Comparison of ENCODE assay signal across 27 cellular contexts in genomic region chr9:69014013-69014412, GRCh38. TPM values are rescaled to one million over a fixed set of nuclear protein-coding genes. Genes with fewer than 3 reads are reported as not detected.
"Had no signal": no experiment of that assay in that cellular context is flagged by ENCODE, and none has a peak within 500 bp of the region (broad histone marks: within the 10 kb centered on the region; RNA-seq: fewer than 3 reads in every experiment).

Gene PRKACG, minus strand, starts transcription at chr9:69014113. Its CDS starts 21 bp downstream, at chr9:69014092.

- H3K9me3 ChIP-seq: left ventricle myocardium inferior, uterus had no signal

- ATAC-seq: activated T-cell treated with anti-CD3 and anti-CD28 coated beads, Interleukin-2, amount 50 U/mL, for 72 hours; effector memory CD8-positive, alpha-beta T cell; esophagus mucosa; sciatic nerve; stimulated activated effector memory CD8-positive, alpha-beta T cell treated with anti-CD3 and anti-CD28 coated beads, Interleukin-12 subunit alpha, Interleukin-12 subunit beta, amount 100 ng/mL, for 72 hours; T-cell had no signal

- H3K27ac Mint-ChIP-seq: activated naive CD4-positive, alpha-beta T cell treated with anti-CD3 and anti-CD28 coated beads for 36 hours; activated T-cell treated with anti-CD3 and anti-CD28 coated beads, Interleukin-2, amount 50 U/mL, for 72 hours; stimulated activated effector memory CD8-positive, alpha-beta T cell treated with anti-CD3 and anti-CD28 coated beads, Interleukin-12 subunit alpha, Interleukin-12 subunit beta, amount 100 ng/mL, for 72 hours; T-cell had no signal

- H3K9me3 Mint-ChIP-seq: activated naive CD4-positive, alpha-beta T cell treated with anti-CD3 and anti-CD28 coated beads for 36 hours; activated T-cell treated with anti-CD3 and anti-CD28 coated beads, Interleukin-2, amount 50 U/mL, for 72 hours; effector memory CD8-positive, alpha-beta T cell; stimulated activated effector memory CD8-positive, alpha-beta T cell treated with anti-CD3 and anti-CD28 coated beads, Interleukin-12 subunit alpha, Interleukin-12 subunit beta, amount 100 ng/mL, for 72 hours; T-cell had no signal

- H3K4me1 ChIP-seq: uterus had no signal

- H3K4me3 Mint-ChIP-seq: activated naive CD4-positive, alpha-beta T cell treated with anti-CD3 and anti-CD28 coated beads for 36 hours; effector memory CD8-positive, alpha-beta T cell; stimulated activated effector memory CD8-positive, alpha-beta T cell treated with anti-CD3 and anti-CD28 coated beads, Interleukin-12 subunit alpha, Interleukin-12 subunit beta, amount 100 ng/mL, for 72 hours had no signal

- H3K27me3 ChIP-seq: dorsolateral prefrontal cortex, uterus had no signal

- DNase-seq: activated CD4-positive, alpha-beta T cell treated with anti-CD3 and anti-CD28 coated beads, Interleukin-2, amount 50 U/mL, for 1 hour; activated CD4-positive, CD25-positive, alpha-beta regulatory T cell; activated effector memory CD4-positive, alpha-beta T cell treated with Interleukin-2 at 50 U/mL for 16 hours; activated naive CD4-positive, alpha-beta T cell treated with anti-CD3 and anti-CD28 coated beads for 36 hours; activated T-cell treated with anti-CD3 and anti-CD28 coated beads, Interleukin-2, amount 50 U/mL, for 72 hours; central memory CD4-positive, alpha-beta T cell; dorsolateral prefrontal cortex; effector memory CD8-positive, alpha-beta T cell; foreskin melanocyte; kidney glomerular epithelial cell; left ventricle myocardium inferior; midbrain; occipital lobe; small intestine; stimulated activated CD4-positive, alpha-beta T cell treated with anti-CD3 and anti-CD28 coated beads, Interleukin-2, amount 100 ng/mL, for 24 hours; T-cell; T1000; uterus had no signal

- H3K36me3 Mint-ChIP-seq: stimulated activated effector memory CD8-positive, alpha-beta T cell treated with anti-CD3 and anti-CD28 coated beads, Interleukin-12 subunit alpha, Interleukin-12 subunit beta, amount 100 ng/mL, for 72 hours; T-cell had no signal

- H3K36me3 ChIP-seq: left ventricle myocardium inferior, uterus had no signal

- H3K4me3 ChIP-seq: left ventricle myocardium inferior, uterus had no signal

RNA-seq across cellular contexts. Expression of gene PRKACG, which starts in this region (rescaled TPM):
- total RNA-seq: activated CD8-positive, alpha-beta memory T cell treated with anti-CD3 and anti-CD28 coated beads for 36 hours; activated naive CD4-positive, alpha-beta T cell treated with anti-CD3 and anti-CD28 coated beads for 36 hours; activated T-cell treated with anti-CD3 and anti-CD28 coated beads, Interleukin-2, amount 50 U/mL, for 72 hours; astrocyte; dorsolateral prefrontal cortex; endothelial cell of umbilical vein; esophagus mucosa; left ventricle myocardium inferior; lung microvascular endothelial cell; occipital lobe; sciatic nerve; T-cell; temporal lobe; uterus had no signal
- polyA plus RNA-seq: endothelial cell of umbilical vein, neural cell, small intestine had no signal
